Comparison of ENCODE assay signal across 16 cellular contexts in genomic region chr3:151878445-151878844, GRCh38. TPM values are rescaled to one million over a fixed set of nuclear protein-coding genes. Genes with fewer than 3 reads are reported as not detected.
DNase-seq lines count a peak whose midpoint lies in the region; ATAC-seq, FAIRE-seq and TF ChIP-seq lines count a peak whose summit lies in the region.
"Had no signal": no experiment of that assay in that cellular context is flagged by ENCODE, and none has a peak within 500 bp of the region (broad histone marks: within the 10 kb centered on the region; RNA-seq: fewer than 3 reads in every experiment).

No MANE protein-coding gene starts in this region.

- intact Hi-C loops in pancreas (cut with DNase I) = no loop called here

- TF ChIP-seq CTCF in SK-N-SH (IDR thresholded peaks at IDR 0.05) (no peak), NB4 (IDR thresholded peaks at IDR 0.05; ENCODE audit: low read depth, low read length) (no peak), pancreas (IDR thresholded peaks at IDR 0.05) (no peak)

- DNase-seq in SK-N-SH (no peak), NB4 (ENCODE audit: low read depth) (no peak), pancreas (no peak)
- DNase-seq in activated naive CD8-positive, alpha-beta T cell treated with anti-CD3 and anti-CD28 coated beads, Interleukin-2, amount 50 U/mL, for 24 hours = no peak
- DNase-seq: C1 segment of cervical spinal cord; Caco-2; CD4-positive, alpha-beta memory T cell; DMS153; DND-41; H9 had no signal

- H3K9me3 ChIP-seq in SK-N-SH = no peaks in the 10 kb centered on the region
- H3K9me3 ChIP-seq in pancreas = no peaks in the 10 kb centered on the region
- H3K9me3 ChIP-seq: Caco-2 had no signal

- peaks cover 2 to 15% of the 10 kb centered on the region in 2 experiments for H3K36me3 ChIP-seq in SK-N-SH (replicated peaks in 1 of 2; ENCODE audit: control insufficient read depth in 1 of 2, insufficient read depth in 2 of 2, low read length in 1 of 2)
- H3K36me3 ChIP-seq in pancreas = no peaks in the 10 kb centered on the region

- no peak overlapping the region for H3K4me3 ChIP-seq in SK-N-SH (ENCODE audit: low read depth in 2 of 2, low read length in 1 of 2)
- H3K4me3 ChIP-seq in NB4 (ENCODE audit: low read depth, low read length) = peak overlapping the region; percentile 76
- H3K4me3 ChIP-seq in pancreas = no peak overlapping the region
- H3K4me3 ChIP-seq: GM23338 had no signal

- no peaks in the 10 kb centered on the region for H4K20me1 ChIP-seq in SK-N-SH (ENCODE audit: insufficient read depth)

- H3K27me3 ChIP-seq in SK-N-SH (ENCODE audit: insufficient read depth) (no peaks in the 10 kb centered on the region), pancreas (peaks cover 0 to 4% (median 0%) of the 10 kb centered on the region in 4 donors)

- ATAC-seq in SK-N-SH treated with all-trans-retinoic acid at 6 μM for 48 hours = no peak
- ATAC-seq in pancreas = no peak
- no peak for ATAC-seq in GM19351 (IDR thresholded peaks at IDR 0.05; ENCODE audit: unreplicated experiment)
- ATAC-seq in activated naive CD8-positive, alpha-beta T cell treated with anti-CD3 and anti-CD28 coated beads, Interleukin-2, amount 50 U/mL, for 24 hours = no peak
- ATAC-seq: GM23338, HCT116 had no signal

- TF ChIP-seq EP300 in SK-N-SH (IDR thresholded peaks at IDR 0.05; ENCODE audit: borderline replicate concordance in 1 of 2, low read depth in 1 of 2, low read length in 1 of 2) = no peak

- TF ChIP-seq POLR2A in NB4 (IDR thresholded peaks at IDR 0.05; ENCODE audit: extremely low read depth, insufficient read length) = no peak

- no peak overlapping the region for H3K27ac Mint-ChIP-seq in activated naive CD8-positive, alpha-beta T cell treated with anti-CD3 and anti-CD28 coated beads, Interleukin-2, amount 50 U/mL, for 24 hours
- H3K27ac Mint-ChIP-seq: CD4-positive, alpha-beta memory T cell; GM23338; H9 had no signal

- 31% methylated on average over 3 of the region's 3 CpGs for WGBS in SK-N-SH (ENCODE audit: low lambda C conversion rate)
- WGBS in pancreas, 2 donors = 83 to 88% methylated on average over 3 of the region's 3 CpGs

- peaks cover 20% of the 10 kb centered on the region for H3K4me1 Mint-ChIP-seq in activated naive CD8-positive, alpha-beta T cell treated with anti-CD3 and anti-CD28 coated beads, Interleukin-2, amount 50 U/mL, for 24 hours
- H3K4me1 Mint-ChIP-seq: H9 had no signal

- no peaks in the 10 kb centered on the region for H3K36me3 Mint-ChIP-seq in activated naive CD8-positive, alpha-beta T cell treated with anti-CD3 and anti-CD28 coated beads, Interleukin-2, amount 50 U/mL, for 24 hours (ENCODE audit: low read depth)
- H3K36me3 Mint-ChIP-seq: CD4-positive, alpha-beta memory T cell had no signal

- peaks cover 84% of the 10 kb centered on the region for H3K79me2 ChIP-seq in SK-N-SH (ENCODE audit: insufficient read depth)

- H3K4me1 ChIP-seq in SK-N-SH (ENCODE audit: control insufficient read depth in 1 of 2, insufficient read depth in 2 of 2, low read depth in 1 of 2, low read length in 1 of 2) (peaks cover 0 to 2% of the 10 kb centered on the region in 2 experiments; a peak in 1 of 4 replicates), pancreas (no peaks in the 10 kb centered on the region)
- H3K4me1 ChIP-seq: Caco-2 had no signal

- H3K4me3 Mint-ChIP-seq in activated naive CD8-positive, alpha-beta T cell treated with anti-CD3 and anti-CD28 coated beads, Interleukin-2, amount 50 U/mL, for 24 hours = no peak overlapping the region
- H3K4me3 Mint-ChIP-seq: CD4-positive, alpha-beta memory T cell; GM23338; H9 had no signal

- no peaks in the 10 kb centered on the region for H3K9me2 ChIP-seq in SK-N-SH

- POLR2A ChIA-PET in SK-N-SH (lab: Yijun Ruan, JAX) = no interaction called here

- no peak overlapping the region for H3K9ac ChIP-seq in SK-N-SH

- no peak for TF ChIP-seq RAD21 in SK-N-SH (IDR thresholded peaks at IDR 0.05; ENCODE audit: low read length)

- peaks cover 31% of the 10 kb centered on the region for H3F3A ChIP-seq in SK-N-SH (replicated peaks; ENCODE audit: insufficient read depth)

- H3K9me3 Mint-ChIP-seq in activated naive CD8-positive, alpha-beta T cell treated with anti-CD3 and anti-CD28 coated beads, Interleukin-2, amount 50 U/mL, for 24 hours = no peaks in the 10 kb centered on the region
- H3K9me3 Mint-ChIP-seq: CD4-positive, alpha-beta memory T cell; GM23338; H9 had no signal

- CTCF ChIA-PET in SK-N-SH (lab: Yijun Ruan, JAX) = no interaction called here

- H3K4me2 ChIP-seq in SK-N-SH = peak overlapping the region; percentile 44; the same call in 1 of the 2 replicates
- H3K4me2 ChIP-seq: GM23338 had no signal

- H3K27ac ChIP-seq in SK-N-SH (ENCODE audit: low read depth in 2 of 2, low read length in 1 of 2) (peak overlapping the region; percentile 69 to 76; a peak in 3 of 4 replicates), pancreas (no peak overlapping the region)

- H3K27me3 Mint-ChIP-seq in activated naive CD8-positive, alpha-beta T cell treated with anti-CD3 and anti-CD28 coated beads, Interleukin-2, amount 50 U/mL, for 24 hours = peaks cover 2% of the 10 kb centered on the region

- no peak overlapping the region for H2AFZ ChIP-seq in SK-N-SH (ENCODE audit: low read depth)
- H2AFZ ChIP-seq: GM23338 had no signal

- peak; percentile 65 for FAIRE-seq in pancreas (lab: Jason Lieb, UNC)
- FAIRE-seq: G401.6 had no signal

TF ChIP-seq in SK-N-SH, 30 proteins besides CTCF, POLR2A, EP300 and RAD21 (continues in another document):
- TF ChIP-seq FOSL2 (IDR thresholded peaks at IDR 0.05; ENCODE audit: borderline replicate concordance, low read depth) (no peak), MEF2A (IDR thresholded peaks at IDR 0.05; ENCODE audit: borderline replicate concordance, low read depth) (no peak), USF2 (IDR thresholded peaks at IDR 0.05; ENCODE audit: borderline replicate concordance, low read depth, low read length) (no peak), MXI1 (IDR thresholded peaks at IDR 0.05; ENCODE audit: low read depth, low read length) (no peak), EZH2phosphoT487 (IDR thresholded peaks at IDR 0.05; ENCODE audit: borderline replicate concordance, low read depth) (no peak), YY1 (IDR thresholded peaks at IDR 0.05; ENCODE audit: low read depth) (no peak), POLR2AphosphoS5 (IDR thresholded peaks at IDR 0.05; ENCODE audit: low read depth, low read length) (no peak), NRF1 (IDR thresholded peaks at IDR 0.05; ENCODE audit: low read depth, low read length) (no peak)
- TF ChIP-seq, protein P1, sequence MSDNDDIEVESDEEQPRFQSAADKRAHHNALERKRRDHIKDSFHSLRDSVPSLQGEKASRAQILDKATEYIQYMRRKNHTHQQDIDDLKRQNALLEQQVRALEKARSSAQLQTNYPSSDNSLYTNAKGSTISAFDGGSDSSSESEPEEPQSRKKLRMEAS (IDR thresholded peaks at IDR 0.05; ENCODE audit: low read depth) = no peak

TF ChIP-seq in SK-N-SH treated with all-trans-retinoic acid at 6 μM for 48 hours, 23 proteins besides CTCF, POLR2A, EP300 and RAD21:
- no peak for TF ChIP-seq TOX (CRISPR knock-in tag; IDR thresholded peaks at IDR 0.05; ENCODE audit: borderline replicate concordance)
- TF ChIP-seq ZNF70 (CRISPR knock-in tag; IDR thresholded peaks at IDR 0.05) = no peak

RNA-seq across cellular contexts. Expression of gene SUCNR1, which starts 5.0 kb away (rescaled TPM):
- 1.5 and 2.9 TPM in 2 replicates for polyA plus RNA-seq in SK-N-SH (2012; rRNA removed)
- polyA plus RNA-seq in SK-N-SH (2012; cell fraction: cytosol; rRNA removed) = 3.5 and 4.6 TPM in 2 replicates
- 1.1 and 3.5 TPM in 2 replicates for polyA plus RNA-seq in SK-N-SH (2012; cell fraction: nucleus; rRNA removed)
- under 1 TPM in 5 of 6 donors, not detected in 1; 0.08 to 0.23 (median 0.16) TPM for total RNA-seq in pancreas
- polyA plus RNA-seq in pancreas = under 1 TPM; 0.02 to 0.04 TPM
- total RNA-seq: Caco-2, GM23338, H9 had no signal
- polyA plus RNA-seq: BJ; CD4-positive, alpha-beta memory T cell; GM23338 had no signal

Comparison
In these comparisons a context has a peak if more than half of its experiments do, and no peak if none do; other contexts are left out.
1. H3K27ac ChIP-seq: peak in SK-N-SH (2 of 2); none in pancreas (0 of 4).